ENCODE assay signal across 9 cellular contexts in genomic region chr7:5694221-5694754, GRCh38.
DNase-seq lines count a peak whose midpoint lies in the region; TF ChIP-seq lines count a peak whose summit lies in the region.
"Had no signal": no experiment of that assay in that cellular context is flagged by ENCODE, and none has a peak within 500 bp of the region (broad histone marks: within the 10 kb centered on the region; RNA-seq: fewer than 3 reads in every experiment).

No MANE protein-coding gene starts in this region.

- no peak overlapping the region for H3K4me3 ChIP-seq in BLaER1
- H3K4me3 ChIP-seq in effector memory CD4-positive, alpha-beta T cell (ENCODE audit: insufficient read depth, low read depth, low read length, poor library complexity, severe bottlenecking), result peak overlapping the region; percentile 55
- peak overlapping the region; percentile 18 to 39 for H3K4me3 ChIP-seq in neutrophil (ENCODE audit: low read depth in 1 of 2, low read length in 1 of 2)

- H4K20me1 ChIP-seq in BLaER1, result peaks cover 100% of the 10 kb centered on the region

- H3K27ac ChIP-seq in BLaER1 (no peak overlapping the region), neutrophil (peak overlapping the region; percentile 90)
- H3K27ac ChIP-seq in effector memory CD4-positive, alpha-beta T cell (ENCODE audit: insufficient read depth, low read length, poor library complexity, severe bottlenecking), result peak overlapping the region; percentile 76

- H3K27me3 ChIP-seq in BLaER1 (no peaks in the 10 kb centered on the region), neutrophil (no peaks in the 10 kb centered on the region)
- H3K27me3 ChIP-seq in effector memory CD4-positive, alpha-beta T cell (replicated peaks; ENCODE audit: control insufficient read depth, insufficient read depth, low read length, poor library complexity, severe bottlenecking), result no peaks in the 10 kb centered on the region

- H3K36me3 ChIP-seq in BLaER1 (peaks cover 40% of the 10 kb centered on the region), neutrophil (no peaks in the 10 kb centered on the region)
- no peaks in the 10 kb centered on the region for H3K36me3 ChIP-seq in effector memory CD4-positive, alpha-beta T cell (ENCODE audit: control insufficient read depth, insufficient read depth, low read length)

- DNase-seq in OCI-M1 (lab: John Stamatoyannopoulos, UW), result peak; percentile 24
- no peak for DNase-seq in effector memory CD4-positive, alpha-beta T cell
- DNase-seq in NCI-H146 treated with DMSO at 0.1 percent for 48 hours (lab: John Stamatoyannopoulos, UW; ENCODE audit: unreplicated experiment), result no peak
- DNase-seq in T1000 (lab: John Stamatoyannopoulos, UW), result no peak
- DNase-seq in NCI-H187 treated with DMSO at 0.1 percent for 48 hours (lab: John Stamatoyannopoulos, UW), result no peak
- no peak for DNase-seq in NCI-H524 (lab: John Stamatoyannopoulos, UW)
- DNase-seq: activated CD8-positive, alpha-beta memory T cell treated with anti-CD3 and anti-CD28 coated beads, Interleukin-2, amount 10 ng/mL, durations not matched to agents 7 days and 5 days had no signal

- H3K4me1 ChIP-seq in BLaER1 (peaks cover 75% of the 10 kb centered on the region), neutrophil (ENCODE audit: control insufficient read depth in 1 of 2, insufficient read depth in 1 of 2, low read depth in 1 of 2, low read length in 1 of 2) (peaks cover 76 to 77% of the 10 kb centered on the region in 2 experiments)
- peaks cover 77% of the 10 kb centered on the region for H3K4me1 ChIP-seq in effector memory CD4-positive, alpha-beta T cell (ENCODE audit: control insufficient read depth, insufficient read depth, low read length, poor library complexity, severe bottlenecking)

- peak overlapping the region; percentile 85 for H3K4me2 ChIP-seq in BLaER1

- TF ChIP-seq CTCF in neutrophil (IDR thresholded peaks at IDR 0.05), result no peak

- H3K9me3 ChIP-seq in BLaER1 (no peaks in the 10 kb centered on the region), neutrophil (no peaks in the 10 kb centered on the region)
- no peaks in the 10 kb centered on the region for H3K9me3 ChIP-seq in effector memory CD4-positive, alpha-beta T cell (ENCODE audit: control insufficient read depth, low read length)

- peak overlapping the region; percentile 1; the same call in 1 of the 2 replicates for H3K9ac ChIP-seq in BLaER1
